Comparison of ENCODE assay signal across 20 cellular contexts in genomic region chr15:68367992-68368391, GRCh38.
"Had no signal": no experiment of that assay in that cellular context is flagged by ENCODE, and none has a peak within 500 bp of the region (broad histone marks: within the 10 kb centered on the region; RNA-seq: fewer than 3 reads in every experiment).

No MANE protein-coding gene starts in this region.

- H3K36me3 Mint-ChIP-seq: activated CD4-positive, alpha-beta memory T cell treated with anti-CD3 and anti-CD28 coated beads for 36 hours; activated CD8-positive, alpha-beta memory T cell treated with anti-CD3 and anti-CD28 coated beads, Interleukin-2, amount 10 ng/mL, durations not matched to agents 7 days and 5 days; activated naive CD8-positive, alpha-beta T cell treated with anti-CD3 and anti-CD28 coated beads, Interleukin-2, amount 10 ng/mL, durations not matched to agents 7 days and 5 days; brain; mesothelial cell of epicardium had no signal

- ATAC-seq: activated CD8-positive, alpha-beta memory T cell treated with anti-CD3 and anti-CD28 coated beads, Interleukin-2, amount 10 ng/mL, durations not matched to agents 7 days and 5 days; activated T-helper 17 cell treated with anti-CD3 and anti-CD28 coated beads, Interleukin-2, amount 50 U/mL, for 72 hours; gastroesophageal sphincter had no signal

- H3K27me3 Mint-ChIP-seq: activated T-helper 17 cell treated with anti-CD3 and anti-CD28 coated beads, Interleukin-2, amount 50 U/mL, for 72 hours had no signal

- H3K27ac Mint-ChIP-seq: activated CD4-positive, alpha-beta memory T cell treated with anti-CD3 and anti-CD28 coated beads for 36 hours; activated CD8-positive, alpha-beta memory T cell treated with anti-CD3 and anti-CD28 coated beads, Interleukin-2, amount 10 ng/mL, durations not matched to agents 7 days and 5 days; activated T-helper 17 cell treated with anti-CD3 and anti-CD28 coated beads, Interleukin-2, amount 50 U/mL, for 72 hours; brain; mesothelial cell of epicardium had no signal

- H3K27ac ChIP-seq: ovary had no signal

- H3K4me3 ChIP-seq: gastroesophageal sphincter, lung, ovary had no signal

- DNase-seq: activated CD4-positive, alpha-beta memory T cell treated with anti-CD3 and anti-CD28 coated beads for 36 hours; activated CD8-positive, alpha-beta memory T cell treated with anti-CD3 and anti-CD28 coated beads, Interleukin-2, amount 10 ng/mL, durations not matched to agents 7 days and 5 days; activated naive CD4-positive, alpha-beta T cell; activated naive CD8-positive, alpha-beta T cell treated with anti-CD3 and anti-CD28 coated beads, Interleukin-2, amount 10 ng/mL, durations not matched to agents 7 days and 5 days; amygdala; cortex of kidney; effector CD4-positive, alpha-beta T cell; ovary; stimulated activated CD4-positive, alpha-beta T cell treated with anti-CD3 and anti-CD28 coated beads, Interleukin-12 subunit alpha, Interleukin-12 subunit beta, amount 100 ng/mL, for 4 hours; stimulated activated CD4-positive, alpha-beta T cell treated with anti-CD3 and anti-CD28 coated beads, Interleukin-1b, Interleukin-23, amount 100 ng/mL, for 48 hours; stimulated activated naive CD4-positive, alpha-beta T cell treated with Interleukin-2 at 50 U/mL for 16 hours; substantia nigra; SW 1271; trophoblast cell had no signal

- H3K36me3 ChIP-seq: gastroesophageal sphincter, ovary had no signal

- H3K4me1 Mint-ChIP-seq: central memory CD8-positive, alpha-beta T cell; mesothelial cell of epicardium had no signal

- H3K9me3 ChIP-seq: gastroesophageal sphincter, ovary had no signal

- H3K27me3 ChIP-seq: ovary had no signal

- H3K4me3 Mint-ChIP-seq: activated CD4-positive, alpha-beta memory T cell treated with anti-CD3 and anti-CD28 coated beads for 36 hours; activated CD8-positive, alpha-beta memory T cell treated with anti-CD3 and anti-CD28 coated beads, Interleukin-2, amount 10 ng/mL, durations not matched to agents 7 days and 5 days; activated naive CD8-positive, alpha-beta T cell treated with anti-CD3 and anti-CD28 coated beads, Interleukin-2, amount 10 ng/mL, durations not matched to agents 7 days and 5 days; brain; central memory CD8-positive, alpha-beta T cell; mesothelial cell of epicardium had no signal

- H3K9me3 Mint-ChIP-seq: activated CD4-positive, alpha-beta memory T cell treated with anti-CD3 and anti-CD28 coated beads for 36 hours; activated naive CD8-positive, alpha-beta T cell treated with anti-CD3 and anti-CD28 coated beads, Interleukin-2, amount 10 ng/mL, durations not matched to agents 7 days and 5 days; activated T-helper 17 cell treated with anti-CD3 and anti-CD28 coated beads, Interleukin-2, amount 50 U/mL, for 72 hours; brain; central memory CD8-positive, alpha-beta T cell; mesothelial cell of epicardium had no signal
